ENCODE assay signal across 8 cellular contexts in genomic region chr16:79628501-79628975, GRCh38. TPM values are rescaled to one million over a fixed set of nuclear protein-coding genes. Genes with fewer than 3 reads are reported as not detected.
DNase-seq lines count a peak whose midpoint lies in the region; ATAC-seq and TF ChIP-seq lines count a peak whose summit lies in the region.

No MANE protein-coding gene starts in this region.

- peaks cover 19% of the 10 kb centered on the region for H3K4me1 Mint-ChIP-seq in chondrocyte (ENCODE audit: low read depth)

- H3K4me3 ChIP-seq in upper lobe of right lung: no peak overlapping the region

- peaks cover 7% of the 10 kb centered on the region for H3K27me3 Mint-ChIP-seq in chondrocyte (ENCODE audit: low read depth)

- H3K9me3 ChIP-seq in upper lobe of right lung: no peaks in the 10 kb centered on the region

- DNase-seq in activated CD4-positive, alpha-beta T cell treated with anti-CD3 and anti-CD28 coated beads, Interleukin-2, amount 50 U/mL, for 24 hours (ENCODE audit: low read depth in 1 of 2, low spot score in 1 of 2): peak; percentile 31 to 64
- DNase-seq in kidney tubule cell (ENCODE audit: low spot score): peak; percentile 96
- no peak for DNase-seq in mesenteric fat pad (ENCODE audit: low spot score)
- no peak for DNase-seq in chondrocyte (ENCODE audit: low spot score)
- no peak for DNase-seq in upper lobe of right lung
- DNase-seq in SHP77 (lab: John Stamatoyannopoulos, UW): no peak

- H3K27me3 ChIP-seq in upper lobe of right lung: no peaks in the 10 kb centered on the region

- no peak for TF ChIP-seq CTCF in chondrocyte (IDR thresholded peaks at IDR 0.05)
- TF ChIP-seq CTCF in upper lobe of right lung (IDR thresholded peaks at IDR 0.05): no peak

- no peaks in the 10 kb centered on the region for H3K36me3 Mint-ChIP-seq in chondrocyte (ENCODE audit: low read depth)

- H3K27ac ChIP-seq in upper lobe of right lung: no peak overlapping the region

- peaks cover 5% of the 10 kb centered on the region for H3K9me3 Mint-ChIP-seq in chondrocyte (ENCODE audit: low read depth)

- H3K4me3 Mint-ChIP-seq in chondrocyte (ENCODE audit: unreplicated experiment): no peak overlapping the region

- intact Hi-C loops in upper lobe of right lung (cut with DNase I): no loop called here

- H3K36me3 ChIP-seq in upper lobe of right lung: no peaks in the 10 kb centered on the region

- H3K27ac Mint-ChIP-seq in chondrocyte (ENCODE audit: unreplicated experiment): no peak overlapping the region

- peak; percentile 87 for ATAC-seq in GM19035 (IDR thresholded peaks at IDR 0.05; ENCODE audit: unreplicated experiment)
- ATAC-seq in HG03066 (IDR thresholded peaks at IDR 0.05; ENCODE audit: low read depth, unreplicated experiment): peak; percentile 88
- no peak for ATAC-seq in upper lobe of right lung

- no peaks in the 10 kb centered on the region for H3K4me1 ChIP-seq in upper lobe of right lung

RNA-seq across cellular contexts. Expression of gene MAF, which starts 28.0 kb away (rescaled TPM):
- 100 TPM for total RNA-seq in mesenteric fat pad
- total RNA-seq in chondrocyte: 10.4 to 15.8 TPM (median 14.5 TPM) in 3 replicates
- total RNA-seq in upper lobe of right lung: 66.4 TPM

Comparison
In these comparisons a context has a peak if more than half of its experiments do, and no peak if none do; other contexts are left out.
1. DNase-seq: peak in activated CD4-positive, alpha-beta T cell treated with anti-CD3 and anti-CD28 coated beads, Interleukin-2, amount 50 U/mL, for 24 hours (2 of 2) and kidney tubule cell (single experiment); none in mesenteric fat pad (single experiment), chondrocyte (single experiment), upper lobe of right lung (single experiment) and SHP77 (0 of 2).